ENCODE assay signal across 14 cellular contexts in the genomic region with DNA sequence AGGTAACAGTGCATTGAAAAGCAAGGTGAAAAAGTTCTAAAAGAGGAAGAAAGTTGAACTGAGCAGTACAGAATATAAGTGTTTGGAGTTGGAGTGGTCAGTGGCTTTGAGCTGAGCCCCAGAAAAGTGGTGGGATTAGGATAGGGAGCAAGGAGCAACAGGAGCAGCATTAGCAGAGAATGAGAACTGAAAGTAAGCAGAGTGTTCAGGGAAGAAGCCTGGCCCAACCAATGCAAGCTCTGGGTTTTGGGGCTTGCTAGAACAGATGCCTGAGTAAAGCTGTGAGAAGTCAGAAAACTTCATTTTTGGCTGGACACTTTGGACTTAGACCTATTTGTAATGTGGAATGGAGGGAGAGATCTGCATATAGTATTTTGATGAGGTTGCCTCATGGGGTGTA. TPM values are rescaled to one million over a fixed set of nuclear protein-coding genes. Genes with fewer than 3 reads are reported as not detected.
DNase-seq lines count a peak whose midpoint lies in the region; ATAC-seq and TF ChIP-seq lines count a peak whose summit lies in the region.
"Had no signal": no experiment of that assay in that cellular context is flagged by ENCODE, and none has a peak within 500 bp of the region (broad histone marks: within the 10 kb centered on the region; RNA-seq: fewer than 3 reads in every experiment).

No MANE protein-coding gene starts in this region.

- no peak for TF ChIP-seq EP300 in transverse colon (IDR thresholded peaks at IDR 0.05; ENCODE audit: low read depth)

- H3K36me3 ChIP-seq in transverse colon: no peaks in the 10 kb centered on the region

- peaks cover 80% of the 10 kb centered on the region for H3K4me1 Mint-ChIP-seq in activated naive CD4-positive, alpha-beta T cell treated with anti-CD3 and anti-CD28 coated beads for 36 hours (ENCODE audit: low read depth)
- peaks cover 40% of the 10 kb centered on the region for H3K4me1 Mint-ChIP-seq in activated CD4-positive, alpha-beta memory T cell treated with anti-CD3 and anti-CD28 coated beads, Interleukin-2, amount 10 ng/mL, durations not matched to agents 7 days and 5 days
- H3K4me1 Mint-ChIP-seq in stimulated activated effector memory CD8-positive, alpha-beta T cell treated with anti-CD3 and anti-CD28 coated beads, Interleukin-12 subunit alpha, Interleukin-12 subunit beta, amount 100 ng/mL, for 72 hours: peaks cover 51% of the 10 kb centered on the region

- H3K27ac ChIP-seq in transverse colon: no peak overlapping the region
- H3K27ac ChIP-seq: foreskin keratinocyte, SJSA1 had no signal

- TF ChIP-seq CTCF in transverse colon (IDR thresholded peaks at IDR 0.05): no peak

- H3K9me3 Mint-ChIP-seq in activated naive CD4-positive, alpha-beta T cell treated with anti-CD3 and anti-CD28 coated beads for 36 hours: no peaks in the 10 kb centered on the region
- no peaks in the 10 kb centered on the region for H3K9me3 Mint-ChIP-seq in activated CD4-positive, alpha-beta memory T cell treated with anti-CD3 and anti-CD28 coated beads, Interleukin-2, amount 10 ng/mL, durations not matched to agents 7 days and 5 days
- no peaks in the 10 kb centered on the region for H3K9me3 Mint-ChIP-seq in stimulated activated effector memory CD8-positive, alpha-beta T cell treated with anti-CD3 and anti-CD28 coated beads, Interleukin-12 subunit alpha, Interleukin-12 subunit beta, amount 100 ng/mL, for 72 hours

- peaks cover 19 to 58% (median 34%) of the 10 kb centered on the region in 4 donors for H3K4me1 ChIP-seq in transverse colon

- no peaks in the 10 kb centered on the region for H3K27me3 Mint-ChIP-seq in activated naive CD4-positive, alpha-beta T cell treated with anti-CD3 and anti-CD28 coated beads for 36 hours (ENCODE audit: low read depth)
- H3K27me3 Mint-ChIP-seq in activated CD4-positive, alpha-beta memory T cell treated with anti-CD3 and anti-CD28 coated beads, Interleukin-2, amount 10 ng/mL, durations not matched to agents 7 days and 5 days: no peaks in the 10 kb centered on the region

- in situ Hi-C loops in transverse colon (cut with MboI; ENCODE audit: low pct_ligation_motif_present in 1 of 4, low pct_unique_long_range_greater_than_20kb in 1 of 4, low sequenced_read_pairs in 3 of 4): no loop called here

- peak overlapping the region; percentile 69 for H3K27ac Mint-ChIP-seq in activated naive CD4-positive, alpha-beta T cell treated with anti-CD3 and anti-CD28 coated beads for 36 hours
- H3K27ac Mint-ChIP-seq in activated CD4-positive, alpha-beta memory T cell treated with anti-CD3 and anti-CD28 coated beads, Interleukin-2, amount 10 ng/mL, durations not matched to agents 7 days and 5 days: peak overlapping the region; percentile 9
- H3K27ac Mint-ChIP-seq in stimulated activated effector memory CD8-positive, alpha-beta T cell treated with anti-CD3 and anti-CD28 coated beads, Interleukin-12 subunit alpha, Interleukin-12 subunit beta, amount 100 ng/mL, for 72 hours: peak overlapping the region; percentile 41

- no peak for DNase-seq in activated naive CD4-positive, alpha-beta T cell treated with anti-CD3 and anti-CD28 coated beads for 36 hours
- DNase-seq in activated naive CD4-positive, alpha-beta T cell (lab: John Stamatoyannopoulos, UW): no peak
- no peak for DNase-seq in activated CD4-positive, alpha-beta memory T cell treated with anti-CD3 and anti-CD28 coated beads, Interleukin-2, amount 10 ng/mL, durations not matched to agents 7 days and 5 days
- DNase-seq in stimulated activated effector memory CD8-positive, alpha-beta T cell treated with anti-CD3 and anti-CD28 coated beads, Interleukin-12 subunit alpha, Interleukin-12 subunit beta, amount 100 ng/mL, for 72 hours (ENCODE audit: low spot score in 2 of 2): no peak
- DNase-seq in midbrain (lab: John Stamatoyannopoulos, UW): no peak
- no peak for DNase-seq in DMS 273 (lab: John Stamatoyannopoulos, UW; ENCODE audit: unreplicated experiment)
- DNase-seq in transverse colon: no peak
- DNase-seq: cerebellar nuclear complex, foreskin keratinocyte, HCEC 1CT, left ventricle myocardium superior had no signal

- intact Hi-C loops in activated naive CD4-positive, alpha-beta T cell treated with anti-CD3 and anti-CD28 coated beads for 36 hours (cut with micrococcal nuclease): no loop called here
- intact Hi-C loops in transverse colon (cut with DNase I; ENCODE audit: low total_unique reads): no loop called here

- POLR2A ChIA-PET in activated CD4-positive, alpha-beta memory T cell treated with anti-CD3 and anti-CD28 coated beads, Interleukin-2, amount 10 ng/mL, durations not matched to agents 7 days and 5 days (lab: Charles Lee): interaction anchor here (2.4 kb wide), 1 partner anchor 15 kb away, joined by 9 read pairs; no protein-coding TSS in a partner anchor

- no peak overlapping the region for H3K4me3 Mint-ChIP-seq in activated naive CD4-positive, alpha-beta T cell treated with anti-CD3 and anti-CD28 coated beads for 36 hours
- H3K4me3 Mint-ChIP-seq in activated CD4-positive, alpha-beta memory T cell treated with anti-CD3 and anti-CD28 coated beads, Interleukin-2, amount 10 ng/mL, durations not matched to agents 7 days and 5 days: no peak overlapping the region
- H3K4me3 Mint-ChIP-seq in stimulated activated effector memory CD8-positive, alpha-beta T cell treated with anti-CD3 and anti-CD28 coated beads, Interleukin-12 subunit alpha, Interleukin-12 subunit beta, amount 100 ng/mL, for 72 hours: no peak overlapping the region

- H3K4me3 ChIP-seq in transverse colon: no peak overlapping the region
- H3K4me3 ChIP-seq: SJSA1 had no signal

- no peaks in the 10 kb centered on the region for H3K27me3 ChIP-seq in transverse colon
- H3K27me3 ChIP-seq: foreskin keratinocyte, SJSA1 had no signal

- H3K9me3 ChIP-seq in transverse colon: no peaks in the 10 kb centered on the region
- H3K9me3 ChIP-seq: SJSA1 had no signal

- TF ChIP-seq POLR2A in transverse colon (IDR thresholded peaks at IDR 0.05): no peak

- H3K36me3 Mint-ChIP-seq in activated naive CD4-positive, alpha-beta T cell treated with anti-CD3 and anti-CD28 coated beads for 36 hours (ENCODE audit: low read depth): peaks cover 31% of the 10 kb centered on the region
- H3K36me3 Mint-ChIP-seq in activated CD4-positive, alpha-beta memory T cell treated with anti-CD3 and anti-CD28 coated beads, Interleukin-2, amount 10 ng/mL, durations not matched to agents 7 days and 5 days (ENCODE audit: low read depth): peaks cover 29% of the 10 kb centered on the region
- peaks cover 6% of the 10 kb centered on the region for H3K36me3 Mint-ChIP-seq in stimulated activated effector memory CD8-positive, alpha-beta T cell treated with anti-CD3 and anti-CD28 coated beads, Interleukin-12 subunit alpha, Interleukin-12 subunit beta, amount 100 ng/mL, for 72 hours

- ATAC-seq in HG02642 (IDR thresholded peaks at IDR 0.05; ENCODE audit: poor library complexity, unreplicated experiment): peak; percentile 35
- ATAC-seq in stimulated activated effector memory CD8-positive, alpha-beta T cell treated with anti-CD3 and anti-CD28 coated beads, Interleukin-12 subunit alpha, Interleukin-12 subunit beta, amount 100 ng/mL, for 72 hours: no peak
- ATAC-seq: foreskin keratinocyte, HepG2, left ventricle myocardium superior had no signal

- CTCF ChIA-PET in activated naive CD4-positive, alpha-beta T cell treated with anti-CD3 and anti-CD28 coated beads for 36 hours (lab: Charles Lee): interaction anchor here (1.1 kb wide), 1 partner anchor 35 kb away, joined by 3 read pairs; no protein-coding TSS in a partner anchor
- CTCF ChIA-PET in activated CD4-positive, alpha-beta memory T cell treated with anti-CD3 and anti-CD28 coated beads, Interleukin-2, amount 10 ng/mL, durations not matched to agents 7 days and 5 days (lab: Charles Lee): no interaction called here

RNA-seq across cellular contexts. Expression of a gene that starts 17.8 kb away (rescaled TPM):
- 10 to 100 TPM; 35.8 to 38.2 TPM for total RNA-seq in activated naive CD4-positive, alpha-beta T cell treated with anti-CD3 and anti-CD28 coated beads for 36 hours
- 10 to 100 TPM; 29.6 to 32.7 TPM for total RNA-seq in activated CD4-positive, alpha-beta memory T cell treated with anti-CD3 and anti-CD28 coated beads, Interleukin-2, amount 10 ng/mL, durations not matched to agents 7 days and 5 days
- total RNA-seq in transverse colon: 10 to 100 TPM in 3 of 4 donors, 1 to 10 TPM in 1; 7.8 to 15.9 (median 13.9) TPM

Comparison
In these comparisons a context has a peak if more than half of its experiments do, and no peak if none do; other contexts are left out.
1. H3K27ac Mint-ChIP-seq: peak in every context shown above with its lines; median percentile 69 in activated naive CD4-positive, alpha-beta T cell treated with anti-CD3 and anti-CD28 coated beads for 36 hours; 41 in stimulated activated effector memory CD8-positive, alpha-beta T cell treated with anti-CD3 and anti-CD28 coated beads, Interleukin-12 subunit alpha, Interleukin-12 subunit beta, amount 100 ng/mL, for 72 hours; 9 in activated CD4-positive, alpha-beta memory T cell treated with anti-CD3 and anti-CD28 coated beads, Interleukin-2, amount 10 ng/mL, durations not matched to agents 7 days and 5 days.